Comparison of ENCODE assay signal across 13 cellular contexts in genomic region chr1:245129811-245130210, GRCh38.
"Had no signal": no experiment of that assay in that cellular context is flagged by ENCODE, and none has a peak within 500 bp of the region (broad histone marks: within the 10 kb centered on the region; RNA-seq: fewer than 3 reads in every experiment).

No MANE protein-coding gene starts in this region.

- H3K36me3 ChIP-seq: colonic mucosa, neutrophil had no signal

- ATAC-seq: activated naive CD4-positive, alpha-beta T cell treated with anti-CD3 and anti-CD28 coated beads, Interleukin-2, amount 50 U/mL, for 72 hours; right cardiac atrium; stimulated activated memory B cell treated with anti-CD40 and anti-IgM and Interleukin-4, amounts not matched to agents 10 μg/mL and 1 μg/mL and 100 μg/mL, for 72 hours had no signal

- H3K4me1 Mint-ChIP-seq: stimulated activated memory B cell treated with anti-CD40 and anti-IgM and Interleukin-4, amounts not matched to agents 10 μg/mL and 1 μg/mL and 100 μg/mL, for 72 hours had no signal

- H3K27ac ChIP-seq: colonic mucosa, neutrophil, tibial nerve had no signal

- H3K4me3 ChIP-seq: colonic mucosa, tibial nerve had no signal

- H3K4me1 ChIP-seq: colonic mucosa, tibial nerve had no signal

- H3K27me3 ChIP-seq: colonic mucosa had no signal

- DNase-seq: activated CD4-positive, alpha-beta T cell treated with anti-CD3 and anti-CD28 coated beads, Interleukin-2, amount 50 U/mL, for 4 hours; activated T-cell treated with anti-CD3 and anti-CD28 coated beads, Interleukin-2, amount 50 U/mL, for 1 hour; amniotic stem cell; colonic mucosa; hippocampal formation; midbrain; naive B cell; right cardiac atrium; small intestine had no signal

- H3K36me3 Mint-ChIP-seq: activated naive CD4-positive, alpha-beta T cell treated with anti-CD3 and anti-CD28 coated beads, Interleukin-2, amount 50 U/mL, for 72 hours; stimulated activated memory B cell treated with anti-CD40 and anti-IgM and Interleukin-4, amounts not matched to agents 10 μg/mL and 1 μg/mL and 100 μg/mL, for 72 hours had no signal

- H3K27ac Mint-ChIP-seq: activated naive CD4-positive, alpha-beta T cell treated with anti-CD3 and anti-CD28 coated beads, Interleukin-2, amount 50 U/mL, for 72 hours; stimulated activated memory B cell treated with anti-CD40 and anti-IgM and Interleukin-4, amounts not matched to agents 10 μg/mL and 1 μg/mL and 100 μg/mL, for 72 hours had no signal

- H3K4me3 Mint-ChIP-seq: naive B cell; stimulated activated memory B cell treated with anti-CD40 and anti-IgM and Interleukin-4, amounts not matched to agents 10 μg/mL and 1 μg/mL and 100 μg/mL, for 72 hours had no signal

- H3K9me3 Mint-ChIP-seq: activated naive CD4-positive, alpha-beta T cell treated with anti-CD3 and anti-CD28 coated beads, Interleukin-2, amount 50 U/mL, for 72 hours; stimulated activated memory B cell treated with anti-CD40 and anti-IgM and Interleukin-4, amounts not matched to agents 10 μg/mL and 1 μg/mL and 100 μg/mL, for 72 hours had no signal

- H3K9me3 ChIP-seq: colonic mucosa, neutrophil, tibial nerve had no signal
